In the genomic region with DNA sequence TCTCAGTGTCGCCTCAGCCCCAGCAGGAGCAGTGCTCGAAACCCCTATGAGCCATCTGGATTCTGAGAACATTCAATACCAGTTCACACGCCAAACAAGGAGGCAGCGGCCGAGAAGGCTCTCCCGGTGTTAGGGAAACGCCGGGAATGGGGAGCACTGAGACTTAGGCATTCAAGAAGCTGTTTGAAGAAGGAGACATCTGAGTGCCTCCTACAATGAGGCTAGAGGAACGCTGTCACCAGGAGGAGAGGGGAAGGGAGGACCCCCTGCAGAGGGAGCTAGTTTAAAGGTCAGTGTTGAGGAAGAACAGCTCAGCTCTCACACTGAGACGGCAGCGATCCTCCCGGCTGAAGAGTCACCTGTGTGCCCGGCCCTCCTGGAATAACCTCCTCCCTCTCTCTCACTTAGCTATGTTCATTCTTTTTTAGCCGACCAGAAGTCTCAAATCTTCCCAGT, we compare ENCODE assay signal across 2 cellular contexts.
TF ChIP-seq lines count a peak whose summit lies in the region.

No MANE protein-coding gene starts in this region.

TF ChIP-seq in A549, 52 proteins besides CTCF, POLR2A, EP300 and RAD21:
- TF ChIP-seq CBX8 (IDR thresholded peaks at IDR 0.05) (no peak), BHLHE40 (IDR thresholded peaks at IDR 0.05; ENCODE audit: low read depth, low read length) (no peak), HOXA7 (CRISPR knock-in tag; IDR thresholded peaks at IDR 0.05) (no peak), HOXB5 (CRISPR knock-in tag; IDR thresholded peaks at IDR 0.05) (no peak), GATA3 (IDR thresholded peaks at IDR 0.05; ENCODE audit: borderline replicate concordance) (no peak), NFE2L2 (conservative IDR thresholded peaks at IDR 0.05; ENCODE audit: low read length) (no peak), ZFP36 (IDR thresholded peaks at IDR 0.05; ENCODE audit: borderline replicate concordance, partially characterized antibody) (no peak), HDAC2 (IDR thresholded peaks at IDR 0.05) (no peak), NR3C1 (IDR thresholded peaks at IDR 0.05) (no peak), CEBPB (IDR thresholded peaks at IDR 0.05) (no peak), NPAS2 (CRISPR knock-in tag; IDR thresholded peaks at IDR 0.05; ENCODE audit: borderline replicate concordance) (no peak), EHMT2 (IDR thresholded peaks at IDR 0.05; ENCODE audit: low read depth) (no peak), ZNF302 (CRISPR knock-in tag; IDR thresholded peaks at IDR 0.05) (no peak), SREBF2 (IDR thresholded peaks at IDR 0.05) (no peak), CBX2 (IDR thresholded peaks at IDR 0.05; ENCODE audit: borderline replicate concordance, low read depth) (no peak), CHD4 (IDR thresholded peaks at IDR 0.05; ENCODE audit: borderline replicate concordance) (no peak), CHD2 (IDR thresholded peaks at IDR 0.05; ENCODE audit: low read length, partially characterized antibody) (no peak), TFCP2L1 (CRISPR knock-in tag; IDR thresholded peaks at IDR 0.05) (no peak)
- TF ChIP-seq, protein P1, sequence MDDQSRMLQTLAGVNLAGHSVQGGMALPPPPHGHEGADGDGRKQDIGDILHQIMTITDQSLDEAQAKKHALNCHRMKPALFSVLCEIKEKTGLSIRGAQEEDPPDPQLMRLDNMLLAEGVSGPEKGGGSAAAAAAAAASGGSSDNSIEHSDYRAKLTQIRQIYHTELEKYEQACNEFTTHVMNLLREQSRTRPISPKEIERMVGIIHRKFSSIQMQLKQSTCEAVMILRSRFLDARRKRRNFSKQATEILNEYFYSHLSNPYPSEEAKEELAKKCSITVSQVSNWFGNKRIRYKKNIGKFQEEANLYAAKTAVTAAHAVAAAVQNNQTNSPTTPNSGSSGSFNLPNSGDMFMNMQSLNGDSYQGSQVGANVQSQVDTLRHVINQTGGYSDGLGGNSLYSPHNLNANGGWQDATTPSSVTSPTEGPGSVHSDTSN (IDR thresholded peaks at IDR 0.05) = no peak
- TF ChIP-seq, protein P2, sequence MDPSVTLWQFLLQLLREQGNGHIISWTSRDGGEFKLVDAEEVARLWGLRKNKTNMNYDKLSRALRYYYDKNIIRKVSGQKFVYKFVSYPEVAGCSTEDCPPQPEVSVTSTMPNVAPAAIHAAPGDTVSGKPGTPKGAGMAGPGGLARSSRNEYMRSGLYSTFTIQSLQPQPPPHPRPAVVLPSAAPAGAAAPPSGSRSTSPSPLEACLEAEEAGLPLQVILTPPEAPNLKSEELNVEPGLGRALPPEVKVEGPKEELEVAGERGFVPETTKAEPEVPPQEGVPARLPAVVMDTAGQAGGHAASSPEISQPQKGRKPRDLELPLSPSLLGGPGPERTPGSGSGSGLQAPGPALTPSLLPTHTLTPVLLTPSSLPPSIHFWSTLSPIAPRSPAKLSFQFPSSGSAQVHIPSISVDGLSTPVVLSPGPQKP (IDR thresholded peaks at IDR 0.05; ENCODE audit: low read depth, low read length) = no peak
TF ChIP-seq in A549: peak in this region for 0.

TF ChIP-seq in H1, 55 proteins besides CTCF, POLR2A, EP300 and RAD21:
- no peak for TF ChIP-seq SP2 (IDR thresholded peaks at IDR 0.05; ENCODE audit: low read length)
- TF ChIP-seq CTBP2 (IDR thresholded peaks at IDR 0.05; ENCODE audit: borderline replicate concordance, insufficient read depth, insufficient read length, low read length) = no peak
- TF ChIP-seq, protein P3, sequence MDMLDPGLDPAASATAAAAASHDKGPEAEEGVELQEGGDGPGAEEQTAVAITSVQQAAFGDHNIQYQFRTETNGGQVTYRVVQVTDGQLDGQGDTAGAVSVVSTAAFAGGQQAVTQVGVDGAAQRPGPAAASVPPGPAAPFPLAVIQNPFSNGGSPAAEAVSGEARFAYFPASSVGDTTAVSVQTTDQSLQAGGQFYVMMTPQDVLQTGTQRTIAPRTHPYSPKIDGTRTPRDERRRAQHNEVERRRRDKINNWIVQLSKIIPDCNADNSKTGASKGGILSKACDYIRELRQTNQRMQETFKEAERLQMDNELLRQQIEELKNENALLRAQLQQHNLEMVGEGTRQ (IDR thresholded peaks at IDR 0.05; ENCODE audit: low read length) = no peak
- TF ChIP-seq CHD2 (IDR thresholded peaks at IDR 0.05; ENCODE audit: low read length) = no peak
- no peak for TF ChIP-seq POU5F1 (IDR thresholded peaks at IDR 0.05; ENCODE audit: low read depth, low read length)
